In genomic region chr4:77561720-77562119, GRCh38 we compare ENCODE assay signal across 8 cellular contexts. TPM values are rescaled to one million over a fixed set of nuclear protein-coding genes. Genes with fewer than 3 reads are reported as not detected.
"Had no signal": no experiment of that assay in that cellular context is flagged by ENCODE, and none has a peak within 500 bp of the region (broad histone marks: within the 10 kb centered on the region; RNA-seq: fewer than 3 reads in every experiment).

No MANE protein-coding gene starts in this region.

RNA-seq across cellular contexts. Expression of gene CXCL13, which starts 43.9 kb away (rescaled TPM):
- total RNA-seq: activated CD4-positive, alpha-beta memory T cell treated with anti-CD3 and anti-CD28 coated beads, Interleukin-2, amount 10 ng/mL, durations not matched to agents 7 days and 5 days; activated CD4-positive, alpha-beta T cell treated with anti-CD3 and anti-CD28 coated beads, Interleukin-2, amount 10 ng/mL, durations not matched to agents 7 days and 5 days; activated CD8-positive, alpha-beta memory T cell treated with anti-CD3 and anti-CD28 coated beads, Interleukin-2, amount 10 ng/mL, durations not matched to agents 7 days and 5 days; activated CD8-positive, alpha-beta T cell treated with anti-CD3 and anti-CD28 coated beads, Interleukin-2, amount 10 ng/mL, durations not matched to agents 7 days and 5 days; T-helper 1 cell treated with Interleukin-12 subunit alpha and Interleukin-12 subunit beta and Interleukin-4 antibody, amounts not matched to agents 30 ng/mL and 1 ng/mL, for 36 hours; T-helper 17 cell; T-helper 2 cell treated with Interferon-gamma antibody and Interleukin-4, amounts not matched to agents 100 ng/mL and 5 ng/mL, for 36 hours; WTC11 had no signal
